In genomic region chrX:53305219-53305618, GRCh38 we compare ENCODE assay signal across 1 cellular context. TPM values are rescaled to one million over a fixed set of nuclear protein-coding genes. Genes with fewer than 3 reads are reported as not detected.
"Had no signal": no experiment of that assay in that cellular context is flagged by ENCODE, and none has a peak within 500 bp of the region (broad histone marks: within the 10 kb centered on the region; RNA-seq: fewer than 3 reads in every experiment).

No MANE protein-coding gene starts in this region.

RNA-seq across cellular contexts. Expression of gene IQSEC2, which starts 23.8 kb away (rescaled TPM):
- polyA plus RNA-seq: IgD-negative memory B cell had no signal
